Comparison of ENCODE assay signal across 1 cellular context in the genomic region with DNA sequence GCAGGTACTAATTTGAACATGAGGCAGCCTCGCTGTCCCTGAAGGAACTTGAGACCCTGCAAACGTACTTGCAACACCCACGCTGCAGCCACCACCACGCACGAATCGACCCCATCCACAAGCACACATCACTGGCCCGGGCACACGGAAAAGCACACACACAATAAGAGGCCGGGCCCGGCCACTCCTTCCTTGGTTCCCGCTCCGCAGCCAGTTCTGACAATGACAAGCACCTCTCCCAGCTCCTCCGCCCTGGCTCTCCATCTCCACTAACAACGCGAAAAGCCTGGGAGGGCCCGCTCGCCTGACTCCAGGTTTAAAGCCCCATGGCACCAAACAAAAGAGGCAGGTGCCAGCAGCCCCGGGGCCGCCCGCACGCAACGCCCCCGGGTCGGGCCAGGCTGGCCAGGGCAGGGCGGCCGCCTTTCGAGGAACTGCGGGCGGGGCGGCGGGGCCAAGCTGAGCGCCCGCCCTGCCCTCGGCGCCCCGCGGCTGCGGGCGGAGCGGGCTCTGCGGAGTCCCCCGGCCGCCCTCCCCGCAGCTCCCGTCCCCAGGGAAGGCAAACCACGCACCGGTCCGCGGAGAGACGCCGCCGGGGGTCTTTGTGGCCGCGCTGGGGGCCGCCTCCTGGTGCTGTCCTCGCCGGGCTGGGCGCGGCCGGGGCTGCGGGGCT.
TF ChIP-seq lines count a peak whose summit lies in the region.

No MANE protein-coding gene starts in this region.

TF ChIP-seq in H1, 55 proteins besides CTCF, POLR2A, EP300 and RAD21 (continued from another document):
- TF ChIP-seq GTF2F1 (IDR thresholded peaks at IDR 0.05; ENCODE audit: borderline replicate concordance, low read depth, low read length) (no peak), SRF (IDR thresholded peaks at IDR 0.05; ENCODE audit: low read depth, low read length) (no peak), EZH2 (IDR thresholded peaks at IDR 0.05; ENCODE audit: low read depth, low read length, severe bottlenecking) (no peak), CBX5 (IDR thresholded peaks at IDR 0.05; ENCODE audit: low read depth, low read length) (no peak), HDAC2 (IDR thresholded peaks at IDR 0.05; ENCODE audit: borderline replicate concordance in 1 of 2, low read depth in 2 of 2, low read length in 2 of 2) (0 out of 4 replicates have a peak, but pooled peaks of 1 of the 2 experiments have one; percentile 65), SIN3A (conservative IDR thresholded peaks at IDR 0.05 in 1 of 2, IDR thresholded peaks at IDR 0.05 in 1 of 2; ENCODE audit: low read depth in 1 of 2, low read length in 2 of 2) (peak; percentile 5 to 75; a peak in 1 of 4 replicates), KDM4A (IDR thresholded peaks at IDR 0.05; ENCODE audit: low read depth, low read length, severe bottlenecking) (peak; percentile 90), PHF8 (conservative IDR thresholded peaks at IDR 0.05; ENCODE audit: low read depth, low read length) (0 out of 2 replicates have a peak, but pooled peaks have one; percentile 27), SAP30 (IDR thresholded peaks at IDR 0.05; ENCODE audit: insufficient read depth, insufficient replicate concordance, low read length) (peak; percentile 60), HDAC6 (IDR thresholded peaks at IDR 0.05; ENCODE audit: low read depth, low read length) (no peak), SP4 (IDR thresholded peaks at IDR 0.05; ENCODE audit: low read length) (no peak), FOSL1 (IDR thresholded peaks at IDR 0.05; ENCODE audit: insufficient read depth, low read depth, low read length) (no peak), CHD2 (IDR thresholded peaks at IDR 0.05; ENCODE audit: low read length) (no peak)
- TF ChIP-seq, protein P1, sequence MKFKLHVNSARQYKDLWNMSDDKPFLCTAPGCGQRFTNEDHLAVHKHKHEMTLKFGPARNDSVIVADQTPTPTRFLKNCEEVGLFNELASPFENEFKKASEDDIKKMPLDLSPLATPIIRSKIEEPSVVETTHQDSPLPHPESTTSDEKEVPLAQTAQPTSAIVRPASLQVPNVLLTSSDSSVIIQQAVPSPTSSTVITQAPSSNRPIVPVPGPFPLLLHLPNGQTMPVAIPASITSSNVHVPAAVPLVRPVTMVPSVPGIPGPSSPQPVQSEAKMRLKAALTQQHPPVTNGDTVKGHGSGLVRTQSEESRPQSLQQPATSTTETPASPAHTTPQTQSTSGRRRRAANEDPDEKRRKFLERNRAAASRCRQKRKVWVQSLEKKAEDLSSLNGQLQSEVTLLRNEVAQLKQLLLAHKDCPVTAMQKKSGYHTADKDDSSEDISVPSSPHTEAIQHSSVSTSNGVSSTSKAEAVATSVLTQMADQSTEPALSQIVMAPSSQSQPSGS (IDR thresholded peaks at IDR 0.05; ENCODE audit: low read length): no peak
